ENCODE assay signal across 11 cellular contexts in genomic region chr2:120224735-120225548, GRCh38. TPM values are rescaled to one million over a fixed set of nuclear protein-coding genes. Genes with fewer than 3 reads are reported as not detected.
DNase-seq lines count a peak whose midpoint lies in the region; ATAC-seq, FAIRE-seq and TF ChIP-seq lines count a peak whose summit lies in the region.
"Had no signal": no experiment of that assay in that cellular context is flagged by ENCODE, and none has a peak within 500 bp of the region (broad histone marks: within the 10 kb centered on the region; RNA-seq: fewer than 3 reads in every experiment).

No MANE protein-coding gene starts in this region.

- TF ChIP-seq RAD21 in HepG2 (CRISPR knock-in tag; IDR thresholded peaks at IDR 0.05) = no peak

- H3F3A ChIP-seq in OCI-LY1 (ENCODE audit: insufficient read depth, low read length) = 0 out of 2 replicates have a peak, but pooled peaks cover 5% of the 10 kb centered on the region

- CTCF ChIA-PET in HepG2 (lab: Yijun Ruan, JAX; ENCODE audit: low intra/inter-chr PET ratio, low total read pairs) = no interaction called here

- TF ChIP-seq CTCF in OCI-LY1 (IDR thresholded peaks at IDR 0.05; ENCODE audit: low read length) = no peak
- TF ChIP-seq CTCF in HepG2 (CRISPR knock-in tag; IDR thresholded peaks at IDR 0.05) = no peak
- no peak for TF ChIP-seq CTCF in lower lobe of right lung (IDR thresholded peaks at IDR 0.05)

- H3K27ac ChIP-seq in BLaER1 treated with 17β-estradiol and CSF1 and Interleukin-3, amounts not matched to agents 10 nM and 100 nM = no peak overlapping the region
- H3K27ac ChIP-seq in OCI-LY1 (ENCODE audit: low read depth, low read length, poor library complexity, severe bottlenecking) (peak overlapping the region; percentile 98), HepG2 (ENCODE audit: extremely low read length, insufficient read depth, low read length) (no peak overlapping the region), lower lobe of right lung (no peak overlapping the region)

- H3K27me3 ChIP-seq in BLaER1 treated with 17β-estradiol and CSF1 and Interleukin-3, amounts not matched to agents 10 nM and 100 nM = peaks cover 0 to 28% (median 0%) of the 10 kb centered on the region in 11 experiments; a peak in 7 of 22 replicates
- H3K27me3 ChIP-seq in OCI-LY1 (ENCODE audit: insufficient read depth, low read length) = no peaks in the 10 kb centered on the region
- H3K27me3 ChIP-seq in HepG2 (ENCODE audit: control insufficient read depth in 1 of 2, insufficient read depth in 2 of 2, low read length in 2 of 2) = peaks cover 14 to 41% of the 10 kb centered on the region in 2 experiments; a peak in 4 of 5 replicates
- H3K27me3 ChIP-seq in lower lobe of right lung (ENCODE audit: low read depth) = no peaks in the 10 kb centered on the region

- no peak for TF ChIP-seq POLR2A in HepG2 (IDR thresholded peaks at IDR 0.05; ENCODE audit: insufficient read depth in 1 of 2, low read depth in 2 of 2, low read length in 2 of 2)

- 12% methylated on average over 8 of the region's 9 CpGs for WGBS in HepG2 (ENCODE audit: low lambda C conversion rate)

- intact Hi-C loops in HepG2 (cut with micrococcal nuclease; ENCODE audit: unreplicated experiment) = no loop called here
- intact Hi-C loops in lower lobe of right lung (cut with DNase I) = no loop called here

- no peak overlapping the region for H3K9ac ChIP-seq in BLaER1 treated with 17β-estradiol and CSF1 and Interleukin-3, amounts not matched to agents 10 nM and 100 nM
- peak overlapping the region; percentile 92; the same call in 1 of the 2 replicates for H3K9ac ChIP-seq in OCI-LY1 (ENCODE audit: low read length)
- H3K9ac ChIP-seq in HepG2 (ENCODE audit: insufficient read depth, low read depth, low read length) = no peak overlapping the region

- H3K4me2 ChIP-seq in BLaER1 treated with 17β-estradiol and CSF1 and Interleukin-3, amounts not matched to agents 10 nM and 100 nM = peak overlapping the region in 10 of 11 experiments; percentile 83 to 99 (median 92); a peak in 13 of 22 replicates
- H3K4me2 ChIP-seq in OCI-LY1 (ENCODE audit: low read length) (peak overlapping the region; percentile 94), HepG2 (ENCODE audit: low read depth, low read length) (peak overlapping the region; percentile 13; the same call in 1 of the 2 replicates)

- H3K4me3 ChIP-seq in BLaER1 treated with 17β-estradiol and CSF1 and Interleukin-3, amounts not matched to agents 10 nM and 100 nM = no peak overlapping the region
- H3K4me3 ChIP-seq in OCI-LY1 (ENCODE audit: low read depth, low read length, poor library complexity, severe bottlenecking) (peak overlapping the region; percentile 86), HepG2 (replicated peaks in 1 of 3; ENCODE audit: insufficient read depth in 1 of 3, low read depth in 2 of 3, low read length in 3 of 3) (no peak overlapping the region), lower lobe of right lung (no peak overlapping the region)
- H3K4me3 ChIP-seq: K562, smooth muscle cell had no signal

- no peak for TF ChIP-seq EP300 in HepG2 (IDR thresholded peaks at IDR 0.05; ENCODE audit: low read depth in 2 of 2, low read length in 2 of 2)
- no peak for TF ChIP-seq EP300 in HepG2 (CRISPR knock-in tag; IDR thresholded peaks at IDR 0.05; ENCODE audit: borderline replicate concordance)

- no peak for FAIRE-seq in HepG2 (lab: Jason Lieb, UNC)
- FAIRE-seq: K562 had no signal

- H3K9me2 ChIP-seq in OCI-LY1 (ENCODE audit: low read depth, low read length) = no peaks in the 10 kb centered on the region

- peak; percentile 91 for DNase-seq in DMS153 (lab: John Stamatoyannopoulos, UW)
- DNase-seq in HepG2 (ENCODE audit: low spot score) = no peak
- DNase-seq in lower lobe of right lung = no peak
- DNase-seq in activated effector memory CD4-positive, alpha-beta T cell treated with anti-CD3 and anti-CD28 coated beads, Interleukin-2, amount 50 U/mL, for 16 hours = no peak
- DNase-seq in NCI-H226 = no peak
- DNase-seq in NCI-H2227 treated with DMSO at 0.1 percent for 48 hours (lab: John Stamatoyannopoulos, UW) = no peak
- DNase-seq: DMS79 had no signal

- H3K4me1 ChIP-seq in BLaER1 treated with 17β-estradiol and CSF1 and Interleukin-3, amounts not matched to agents 10 nM and 100 nM = peaks cover 37 to 79% (median 64%) of the 10 kb centered on the region in 10 experiments
- H3K4me1 ChIP-seq in OCI-LY1 (ENCODE audit: insufficient read depth, low read length, severe bottlenecking) (peaks cover 94% of the 10 kb centered on the region), HepG2 (ENCODE audit: insufficient read depth, low read length) (peaks cover 78% of the 10 kb centered on the region), lower lobe of right lung (peaks cover 35% of the 10 kb centered on the region)

- H4K20me1 ChIP-seq in BLaER1 treated with 17β-estradiol and CSF1 and Interleukin-3, amounts not matched to agents 10 nM and 100 nM = peaks cover 0 to 12% (median 0%) of the 10 kb centered on the region in 11 experiments; a peak in 8 of 22 replicates
- H4K20me1 ChIP-seq in OCI-LY1 (ENCODE audit: insufficient read depth, low read length) = no peaks in the 10 kb centered on the region
- H4K20me1 ChIP-seq in HepG2 (ENCODE audit: insufficient read depth, low read length) = no peaks in the 10 kb centered on the region

- BruUV-seq in HepG2 (replicated peaks; lab: Mats Ljungman, UMichigan) = no TSS peak

- peaks cover 8% of the 10 kb centered on the region; the same call in 1 of the 2 replicates for H3K79me2 ChIP-seq in OCI-LY1 (ENCODE audit: insufficient read depth, low read length)
- H3K79me2 ChIP-seq in HepG2 (ENCODE audit: insufficient read depth, low read length) = no peaks in the 10 kb centered on the region

- ATAC-seq in HepG2 (no peak), lower lobe of right lung (no peak)
- ATAC-seq: K562 had no signal

- POLR2A ChIA-PET in HepG2 (lab: Yijun Ruan, JAX) = interaction anchor here (1.0 to 1.2 kb wide), 2 partner anchors 15 to 33 kb away, joined by 3 read pairs; no protein-coding TSS in a partner anchor

- H3K9me3 ChIP-seq in BLaER1 treated with 17β-estradiol and CSF1 and Interleukin-3, amounts not matched to agents 10 nM and 100 nM (replicated peaks in 1 of 11) = peaks cover 13 to 30% (median 22%) of the 10 kb centered on the region in 11 experiments
- H3K9me3 ChIP-seq in OCI-LY1 (ENCODE audit: low read length) (no peaks in the 10 kb centered on the region), HepG2 (ENCODE audit: low read length) (no peaks in the 10 kb centered on the region), lower lobe of right lung (peaks cover 4% of the 10 kb centered on the region)

- peaks cover 13 to 28% (median 25%) of the 10 kb centered on the region in 11 experiments; a peak in 21 of 22 replicates for H3K36me3 ChIP-seq in BLaER1 treated with 17β-estradiol and CSF1 and Interleukin-3, amounts not matched to agents 10 nM and 100 nM
- H3K36me3 ChIP-seq in OCI-LY1 (ENCODE audit: insufficient read depth, low read length) (peaks cover 28% of the 10 kb centered on the region), HepG2 (replicated peaks in 1 of 2; ENCODE audit: control insufficient read depth in 1 of 2, insufficient read depth in 2 of 2, low read length in 2 of 2) (no peaks in the 10 kb centered on the region), lower lobe of right lung (no peaks in the 10 kb centered on the region)

- in situ Hi-C loops in HepG2 (cut with HindIII; ENCODE audit: extremely low pct_ligation_motif_present, low pct_unique_long_range_greater_than_20kb) = no loop called here

- H2AFZ ChIP-seq in OCI-LY1 (ENCODE audit: low read length) = no peak overlapping the region
- H2AFZ ChIP-seq in HepG2 (ENCODE audit: low read length) = no peak overlapping the region

RNA-seq across cellular contexts. Expression of gene TMEM185B, which starts 1.7 kb away (rescaled TPM):
- total RNA-seq in HepG2 (2016; rRNA removed; fragmentation: Illumina TruSeq; extraction: Trizol) (3.5 and 7.0 TPM in 2 replicates), lower lobe of right lung (22.2 TPM)
- total RNA-seq in HepG2 (2016; cell fraction: cytosol; rRNA removed; fragmentation: Illumina TruSeq; extraction: Trizol; ENCODE audit: low read depth) = 1.2 and 1.8 TPM in 2 replicates
- total RNA-seq in HepG2 (2016; cell fraction: insoluble cytoplasmic fraction; rRNA removed; fragmentation: Illumina TruSeq; extraction: Trizol) = 2.9 and 6.9 TPM in 2 replicates
- 3.8 and 4.7 TPM in 2 replicates for total RNA-seq in HepG2 (2016; cell fraction: membrane; rRNA removed; fragmentation: Illumina TruSeq; extraction: Trizol)
- 6.4 and 7.9 TPM in 2 replicates for total RNA-seq in HepG2 (2016; cell fraction: nucleus; rRNA removed; fragmentation: Illumina TruSeq; extraction: Trizol)
- 5.6 and 5.7 TPM in 2 replicates for polyA plus RNA-seq in HepG2 (2011; rRNA removed)
- polyA plus RNA-seq in HepG2 (2011; cell fraction: cytosol; rRNA removed) = 6.0 and 6.3 TPM in 2 replicates
- polyA plus RNA-seq in HepG2 (2011; cell fraction: nucleus; rRNA removed) = 9.5 and 9.8 TPM in 2 replicates
- 7.3 and 7.8 TPM in 2 replicates for polyA plus RNA-seq in HepG2 (2012)
- 1.2 and 1.8 TPM in 2 replicates for polyA plus RNA-seq in HepG2 (2016; cell fraction: cytosol; fragmentation: Illumina TruSeq; extraction: Trizol; ENCODE audit: low read depth)
- 3.2 and 5.0 TPM in 2 replicates for polyA plus RNA-seq in HepG2 (2016; cell fraction: insoluble cytoplasmic fraction; fragmentation: Illumina TruSeq; extraction: Trizol; ENCODE audit: low read depth)
- 2.4 and 3.2 TPM in 2 replicates for polyA plus RNA-seq in HepG2 (2016; cell fraction: membrane; fragmentation: Illumina TruSeq; extraction: Trizol; ENCODE audit: low read depth)
- polyA plus RNA-seq in HepG2 (2016; cell fraction: nucleus; fragmentation: Illumina TruSeq; extraction: Trizol; ENCODE audit: insufficient read depth, low read depth) = 8.5 and 10.2 TPM in 2 replicates
- 13.7 and 14.5 TPM in 2 replicates for polyA minus RNA-seq in HepG2 (2011; rRNA and poly(A)+ RNA removed; ENCODE audit: low replicate concordance)
- 4.8 and 5.5 TPM in 2 replicates for polyA minus RNA-seq in HepG2 (2011; cell fraction: cytosol; rRNA and poly(A)+ RNA removed)
- polyA minus RNA-seq in HepG2 (2011; cell fraction: nucleus; rRNA and poly(A)+ RNA removed) = 5.2 and 7.0 TPM in 2 replicates

RNA-seq across cellular contexts. Expression of gene RALB, which starts 27.7 kb away (rescaled TPM):
- total RNA-seq in HepG2 (2016; rRNA removed; fragmentation: Illumina TruSeq; extraction: Trizol) = 43.2 and 65.4 TPM in 2 replicates
- total RNA-seq in HepG2 (2016; cell fraction: cytosol; rRNA removed; fragmentation: Illumina TruSeq; extraction: Trizol; ENCODE audit: low read depth) = 14.7 and 15.0 TPM in 2 replicates
- total RNA-seq in HepG2 (2016; cell fraction: insoluble cytoplasmic fraction; rRNA removed; fragmentation: Illumina TruSeq; extraction: Trizol) = 46.9 and 63.2 TPM in 2 replicates
- total RNA-seq in HepG2 (2016; cell fraction: membrane; rRNA removed; fragmentation: Illumina TruSeq; extraction: Trizol) = 40.6 and 40.7 TPM in 2 replicates
- 18.9 and 20.9 TPM in 2 replicates for total RNA-seq in HepG2 (2016; cell fraction: nucleus; rRNA removed; fragmentation: Illumina TruSeq; extraction: Trizol)
- 28.5 and 37.8 TPM in 2 replicates for polyA plus RNA-seq in HepG2 (2011; rRNA removed)
- 27.1 and 34.7 TPM in 2 replicates for polyA plus RNA-seq in HepG2 (2011; cell fraction: cytosol; rRNA removed)
- polyA plus RNA-seq in HepG2 (2011; cell fraction: nucleus; rRNA removed) = 7.9 and 9.7 TPM in 2 replicates
- 25.9 and 28.9 TPM in 2 replicates for polyA plus RNA-seq in HepG2 (2012)
- polyA plus RNA-seq in HepG2 (2016; cell fraction: cytosol; fragmentation: Illumina TruSeq; extraction: Trizol; ENCODE audit: low read depth) = 17.5 and 21.3 TPM in 2 replicates
- 77.8 and 83.3 TPM in 2 replicates for polyA plus RNA-seq in HepG2 (2016; cell fraction: insoluble cytoplasmic fraction; fragmentation: Illumina TruSeq; extraction: Trizol; ENCODE audit: low read depth)
- 40.5 and 41.2 TPM in 2 replicates for polyA plus RNA-seq in HepG2 (2016; cell fraction: membrane; fragmentation: Illumina TruSeq; extraction: Trizol; ENCODE audit: low read depth)
- polyA plus RNA-seq in HepG2 (2016; cell fraction: nucleus; fragmentation: Illumina TruSeq; extraction: Trizol; ENCODE audit: insufficient read depth, low read depth) = 29.6 and 37.1 TPM in 2 replicates
- polyA minus RNA-seq in HepG2 (2011; rRNA and poly(A)+ RNA removed; ENCODE audit: low replicate concordance) = 7.6 and 34.5 TPM in 2 replicates
- polyA minus RNA-seq in HepG2 (2011; cell fraction: cytosol; rRNA and poly(A)+ RNA removed) = 18.2 and 26.6 TPM in 2 replicates
- polyA minus RNA-seq in HepG2 (2011; cell fraction: nucleus; rRNA and poly(A)+ RNA removed) = 11.1 and 12.7 TPM in 2 replicates
- total RNA-seq in lower lobe of right lung = 65.8 TPM

Comparison
In these comparisons a context has a peak if more than half of its experiments do, and no peak if none do; other contexts are left out.
1. H3K4me2 ChIP-seq: peak in every context shown above with its lines; median percentile 94 in OCI-LY1; 92 in BLaER1 treated with 17β-estradiol and CSF1 and Interleukin-3, amounts not matched to agents 10 nM and 100 nM; 13 in HepG2.